8 cellular contexts compared by ENCODE assay signal in the genomic region with DNA sequence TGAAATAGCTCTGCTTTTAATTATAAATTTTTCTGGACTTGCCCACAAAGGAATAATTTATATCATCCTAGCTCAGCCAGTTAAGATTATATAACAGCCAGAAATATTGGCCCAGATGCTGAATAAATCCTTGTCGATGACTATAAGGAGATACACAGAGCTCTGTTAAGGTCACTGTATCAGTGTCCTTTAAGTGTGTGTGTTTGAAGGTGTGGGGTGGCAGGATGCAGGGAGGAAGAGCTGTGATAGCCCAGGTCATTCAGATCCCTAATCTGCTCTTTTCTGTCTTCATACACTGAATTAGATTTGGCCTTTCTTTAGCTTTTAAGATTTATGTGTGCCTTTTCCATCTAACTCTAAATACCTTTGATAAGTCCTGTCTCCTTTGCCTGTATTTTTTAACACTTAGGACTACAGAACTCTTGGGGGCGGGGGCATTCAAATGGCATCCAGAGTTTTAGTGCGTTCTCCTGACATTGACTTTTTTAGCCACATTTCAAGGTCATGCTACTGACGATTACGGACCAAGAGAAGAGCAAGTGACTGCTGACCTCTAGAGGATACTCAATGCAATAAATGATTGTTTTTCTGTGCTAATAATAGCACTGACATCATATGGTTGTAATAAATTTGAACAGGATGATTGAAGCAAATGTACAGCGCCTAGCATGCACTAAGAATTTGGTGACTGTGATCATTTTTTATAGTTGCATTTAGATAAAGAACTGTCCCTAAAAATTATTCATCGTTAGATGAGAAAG.
DNase-seq lines count a peak whose midpoint lies in the region; ATAC-seq and TF ChIP-seq lines count a peak whose summit lies in the region.

No MANE protein-coding gene starts in this region.

- TF ChIP-seq CTCF in RWPE2 (IDR thresholded peaks at IDR 0.05; ENCODE audit: poor library complexity, severe bottlenecking) (peak; percentile 69), foreskin fibroblast (IDR thresholded peaks at IDR 0.05; ENCODE audit: low read depth, low read length) (peak; percentile 27), prostate gland (IDR thresholded peaks at IDR 0.05) (peak in 3 of 4 experiments; percentile 20 to 40 (median 22))
- TF ChIP-seq CTCF in CD8-positive, alpha-beta T cell (IDR thresholded peaks at IDR 0.05) = no peak

- ATAC-seq in GM19463 (IDR thresholded peaks at IDR 0.05; ENCODE audit: unreplicated experiment) (peak; percentile 92), HG03521 (IDR thresholded peaks at IDR 0.05; ENCODE audit: unreplicated experiment) (peak; percentile 88), RWPE2 (ENCODE audit: low read depth) (peak; percentile 64; the same call in 2 of the 3 replicates)
- no peak for ATAC-seq in CD8-positive, alpha-beta T cell

- no peaks in the 10 kb centered on the region for H3K9me3 Mint-ChIP-seq in CD8-positive, alpha-beta T cell

- H3K27me3 ChIP-seq in RWPE2 (ENCODE audit: insufficient read depth, poor library complexity, severe bottlenecking) = no peaks in the 10 kb centered on the region
- H3K27me3 ChIP-seq in prostate gland (replicated peaks; ENCODE audit: insufficient read depth) = no peaks in the 10 kb centered on the region
- H3K27me3 ChIP-seq in CD8-positive, alpha-beta T cell (ENCODE audit: insufficient read depth, low read length) = no peaks in the 10 kb centered on the region

- intact Hi-C loops in prostate gland (cut with DNase I) = loop anchor here (5.0 to 10.0 kb wide), 2 partner anchors 88 to 400 kb away; no protein-coding TSS in a partner anchor
- intact Hi-C loops in CD8-positive, alpha-beta T cell (cut with DNase I, micrococcal nuclease) = no loop called here

- H3K4me1 ChIP-seq in RWPE2 (ENCODE audit: insufficient read depth, poor library complexity, severe bottlenecking) (no peaks in the 10 kb centered on the region), prostate gland (replicated peaks) (no peaks in the 10 kb centered on the region)
- no peaks in the 10 kb centered on the region for H3K4me1 ChIP-seq in CD8-positive, alpha-beta T cell (ENCODE audit: insufficient read depth, low read length)

- no peaks in the 10 kb centered on the region for H3K4me1 Mint-ChIP-seq in CD8-positive, alpha-beta T cell (ENCODE audit: low read depth)

- H3K4me3 ChIP-seq in RWPE2 (ENCODE audit: severe bottlenecking) (no peak overlapping the region), foreskin fibroblast (ENCODE audit: low read depth in 1 of 2, low read length in 2 of 2) (no peak overlapping the region), prostate gland (no peak overlapping the region)
- no peak overlapping the region for H3K4me3 ChIP-seq in CD8-positive, alpha-beta T cell (ENCODE audit: low read depth, low read length)

- CTCF ChIA-PET in CD8-positive, alpha-beta T cell (lab: Charles Lee) = no interaction called here

- no peaks in the 10 kb centered on the region for H3K9me3 ChIP-seq in RWPE2 (ENCODE audit: severe bottlenecking)
- no peaks in the 10 kb centered on the region for H3K9me3 ChIP-seq in prostate gland
- no peaks in the 10 kb centered on the region for H3K9me3 ChIP-seq in CD8-positive, alpha-beta T cell (ENCODE audit: low read length)

- H3K27ac ChIP-seq in RWPE2 (ENCODE audit: poor library complexity, severe bottlenecking) (no peak overlapping the region), prostate gland (no peak overlapping the region)
- no peak overlapping the region for H3K27ac ChIP-seq in CD8-positive, alpha-beta T cell (ENCODE audit: low read depth, low read length)

- peaks cover 3% of the 10 kb centered on the region for H3K27me3 Mint-ChIP-seq in CD8-positive, alpha-beta T cell (ENCODE audit: low read depth)

- POLR2A ChIA-PET in CD8-positive, alpha-beta T cell (lab: Charles Lee) = no interaction called here

- no peak for TF ChIP-seq POLR2A in prostate gland (IDR thresholded peaks at IDR 0.05)

- no peak overlapping the region for H3K27ac Mint-ChIP-seq in CD8-positive, alpha-beta T cell

- no peak overlapping the region for H3K4me3 Mint-ChIP-seq in CD8-positive, alpha-beta T cell

- 29% methylated on average over 7 of the region's 7 CpGs for WGBS in prostate gland

- in situ Hi-C loops in Caki2 (cut with HindIII; ENCODE audit: low pct_unique_long_range_greater_than_20kb, low sequenced_read_pairs) = no loop called here

- H3K36me3 Mint-ChIP-seq in CD8-positive, alpha-beta T cell = no peaks in the 10 kb centered on the region

- no peaks in the 10 kb centered on the region for H3K36me3 ChIP-seq in RWPE2 (ENCODE audit: low read depth)
- no peaks in the 10 kb centered on the region for H3K36me3 ChIP-seq in prostate gland
- H3K36me3 ChIP-seq in CD8-positive, alpha-beta T cell (ENCODE audit: insufficient read depth, low read length) = no peaks in the 10 kb centered on the region

- DNase-seq in Caki2 (ENCODE audit: low read depth) (peak; percentile 19), RWPE2 (ENCODE audit: low spot score) (no peak), foreskin fibroblast (peak; percentile 35 to 70), prostate gland (ENCODE audit: low spot score) (no peak)
- no peak for DNase-seq in stimulated activated CD8-positive, alpha-beta memory T cell treated with anti-CD3 and anti-CD28 coated beads, Interleukin-4, amount 100 ng/mL, for 48 hours
- DNase-seq in CD8-positive, alpha-beta T cell = no peak

Comparison
In these comparisons a context has a peak if more than half of its experiments do, and no peak if none do; other contexts are left out.
1. DNase-seq: peak in Caki2 (single experiment) and foreskin fibroblast (2 of 2); none in RWPE2 (single experiment), prostate gland (single experiment), stimulated activated CD8-positive, alpha-beta memory T cell treated with anti-CD3 and anti-CD28 coated beads, Interleukin-4, amount 100 ng/mL, for 48 hours (single experiment) and CD8-positive, alpha-beta T cell (0 of 7).